1 cellular context compared by ENCODE assay signal in genomic region chr19:33660426-33661160, GRCh38.
TF ChIP-seq lines count a peak whose summit lies in the region.

No MANE protein-coding gene starts in this region.

TF ChIP-seq in HepG2, 621 proteins besides CTCF, POLR2A, EP300 and RAD21 (continued from another document):
- TF ChIP-seq TFDP1 (CRISPR knock-in tag; IDR thresholded peaks at IDR 0.05; ENCODE audit: borderline replicate concordance) (no peak), EED (CRISPR knock-in tag; IDR thresholded peaks at IDR 0.05) (no peak), ZSCAN12 (CRISPR knock-in tag; IDR thresholded peaks at IDR 0.05) (no peak), ZFYVE20 (CRISPR knock-in tag; IDR thresholded peaks at IDR 0.05; ENCODE audit: borderline replicate concordance, low read depth) (no peak), EZH2 (conservative IDR thresholded peaks at IDR 0.05; ENCODE audit: low read depth, low read length) (no peak), TSC22D2 (CRISPR knock-in tag; IDR thresholded peaks at IDR 0.05; ENCODE audit: borderline replicate concordance) (no peak)
